Comparison of ENCODE assay signal across 1 cellular context in the genomic region with DNA sequence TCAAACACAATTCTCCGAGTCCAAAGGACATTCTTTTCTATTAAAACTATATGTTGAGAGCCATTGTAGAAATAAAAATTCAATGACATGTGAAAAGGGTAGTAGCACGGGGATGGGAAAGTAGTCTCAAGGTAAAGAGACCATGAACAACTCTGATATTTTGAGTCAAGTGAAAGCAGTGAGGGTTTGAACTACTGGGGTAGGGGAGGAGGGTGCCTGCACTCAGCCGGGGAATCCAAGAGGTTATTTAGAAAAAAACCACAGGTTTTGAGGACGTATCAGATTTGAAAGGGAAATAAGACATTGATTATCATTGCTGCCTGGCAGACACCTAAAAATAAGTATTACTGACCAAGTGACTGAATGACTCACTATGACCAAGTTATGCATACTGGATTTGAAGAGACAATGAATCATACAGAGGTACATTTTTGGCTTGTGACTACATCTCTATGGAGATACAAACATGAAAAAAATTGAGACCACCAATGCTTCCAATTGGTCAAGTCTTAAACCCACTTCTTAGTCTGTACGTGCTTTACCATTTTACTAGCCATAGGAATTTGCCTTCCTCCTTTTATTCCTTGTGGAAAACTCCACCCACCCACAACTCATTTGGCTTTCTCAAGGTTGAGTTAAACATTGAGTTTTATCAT.
A peak's percentile ranks its signal among the peaks of the same experiment; 100 is the strongest.
TF ChIP-seq lines count a peak whose summit lies in the region.

No MANE protein-coding gene starts in this region.

TF ChIP-seq in HCT116, 20 proteins besides CTCF, POLR2A, EP300 and RAD21 (continued from another document):
- TF ChIP-seq REST (IDR thresholded peaks at IDR 0.05; ENCODE audit: low read depth) (no peak), ZFX (IDR thresholded peaks at IDR 0.05) (no peak), ZNF274 (IDR thresholded peaks at IDR 0.05; ENCODE audit: low read depth, low read length) (no peak), ATF3 (IDR thresholded peaks at IDR 0.05) (0 out of 2 replicates have a peak, but pooled peaks have one; percentile 22), TCF7L2 (IDR thresholded peaks at IDR 0.05; ENCODE audit: borderline replicate concordance, extremely low read depth, insufficient read depth, insufficient read length) (no peak), CEBPB (IDR thresholded peaks at IDR 0.05; ENCODE audit: low read depth) (no peak), POLR2AphosphoS5 (IDR thresholded peaks at IDR 0.05; ENCODE audit: low read depth, low read length) (no peak), YY1 (IDR thresholded peaks at IDR 0.05; ENCODE audit: extremely low read depth, insufficient replicate concordance, low read depth, low read length) (no peak), SRF (IDR thresholded peaks at IDR 0.05; ENCODE audit: low read depth) (peak; percentile 59), EGR1 (IDR thresholded peaks at IDR 0.05; ENCODE audit: low read depth) (no peak), SIN3A (IDR thresholded peaks at IDR 0.05; ENCODE audit: low read depth) (0 out of 2 replicates have a peak, but pooled peaks have one; percentile 39), EZH2phosphoT487 (IDR thresholded peaks at IDR 0.05; ENCODE audit: borderline replicate concordance) (no peak)
